Comparison of ENCODE assay signal across 22 cellular contexts in genomic region chr7:136588216-136588615, GRCh38.
"Had no signal": no experiment of that assay in that cellular context is flagged by ENCODE, and none has a peak within 500 bp of the region (broad histone marks: within the 10 kb centered on the region; RNA-seq: fewer than 3 reads in every experiment).

No MANE protein-coding gene starts in this region.

- H3K27me3 Mint-ChIP-seq: effector memory CD8-positive, alpha-beta T cell; naive thymus-derived CD8-positive, alpha-beta T cell; stimulated activated memory B cell treated with anti-CD40 and anti-IgM and Interleukin-4, amounts not matched to agents 10 μg/mL and 1 μg/mL and 100 μg/mL, for 72 hours had no signal

- ATAC-seq: effector memory CD8-positive, alpha-beta T cell; left ventricle myocardium superior; lower lobe of right lung; naive thymus-derived CD8-positive, alpha-beta T cell; sciatic nerve; stimulated activated memory B cell treated with anti-CD40 and anti-IgM and Interleukin-4, amounts not matched to agents 10 μg/mL and 1 μg/mL and 100 μg/mL, for 72 hours; stimulated activated naive CD8-positive, alpha-beta T cell treated with anti-CD3 and anti-CD28 coated beads, Interleukin-15, Interleukin-2, amounts not matched to agents 100 U/mL and 50 U/mL, for 24 hours; upper lobe of right lung had no signal

- H3K4me3 Mint-ChIP-seq: effector memory CD8-positive, alpha-beta T cell; naive thymus-derived CD8-positive, alpha-beta T cell; nephron progenitor cell; stimulated activated memory B cell treated with anti-CD40 and anti-IgM and Interleukin-4, amounts not matched to agents 10 μg/mL and 1 μg/mL and 100 μg/mL, for 72 hours had no signal

- H3K27ac ChIP-seq: esophagus squamous epithelium, lower lobe of right lung, prostate gland, right atrium auricular region, transverse colon, upper lobe of right lung, uterus had no signal

- H3K9me3 Mint-ChIP-seq: nephron progenitor cell; stimulated activated memory B cell treated with anti-CD40 and anti-IgM and Interleukin-4, amounts not matched to agents 10 μg/mL and 1 μg/mL and 100 μg/mL, for 72 hours had no signal

- H3K36me3 Mint-ChIP-seq: naive thymus-derived CD8-positive, alpha-beta T cell; stimulated activated memory B cell treated with anti-CD40 and anti-IgM and Interleukin-4, amounts not matched to agents 10 μg/mL and 1 μg/mL and 100 μg/mL, for 72 hours had no signal

- H3K4me3 ChIP-seq: esophagus squamous epithelium, lower lobe of right lung, prostate gland, right atrium auricular region, transverse colon, upper lobe of right lung, uterus had no signal

- H3K27me3 ChIP-seq: esophagus squamous epithelium, right atrium auricular region, transverse colon, upper lobe of right lung, uterus had no signal

- H3K27ac Mint-ChIP-seq: effector memory CD8-positive, alpha-beta T cell; naive thymus-derived CD8-positive, alpha-beta T cell; nephron progenitor cell; stimulated activated memory B cell treated with anti-CD40 and anti-IgM and Interleukin-4, amounts not matched to agents 10 μg/mL and 1 μg/mL and 100 μg/mL, for 72 hours had no signal

- DNase-seq: cortex of kidney; effector memory CD8-positive, alpha-beta T cell; erythroblast; esophagus squamous epithelium; left ventricle myocardium superior; lower lobe of right lung; naive thymus-derived CD8-positive, alpha-beta T cell; nephron progenitor cell; nucleus accumbens; stimulated activated CD4-positive, alpha-beta T cell treated with anti-CD3 and anti-CD28 coated beads, Interleukin-2, amount 100 ng/mL, for 24 hours; stimulated activated CD4-positive, alpha-beta T cell treated with anti-CD3 and anti-CD28 coated beads, Interleukin-4, amount 100 ng/mL, for 4 hours; stimulated activated naive CD8-positive, alpha-beta T cell treated with anti-CD3 and anti-CD28 coated beads, Interleukin-15, Interleukin-2, amounts not matched to agents 100 U/mL and 50 U/mL, for 24 hours; transverse colon; upper lobe of right lung; uterus had no signal

- H3K9me3 ChIP-seq: esophagus squamous epithelium, lower lobe of right lung, prostate gland, right atrium auricular region, uterus had no signal

- H3K36me3 ChIP-seq: esophagus squamous epithelium, lower lobe of right lung, prostate gland, right atrium auricular region, transverse colon, upper lobe of right lung, uterus had no signal

- FAIRE-seq: endometrium, frontal cortex, keratinocyte had no signal

- H3K4me1 ChIP-seq: esophagus squamous epithelium, lower lobe of right lung, prostate gland, right atrium auricular region, transverse colon, upper lobe of right lung, uterus had no signal

- H3K4me1 Mint-ChIP-seq: naive thymus-derived CD8-positive, alpha-beta T cell; nephron progenitor cell; stimulated activated memory B cell treated with anti-CD40 and anti-IgM and Interleukin-4, amounts not matched to agents 10 μg/mL and 1 μg/mL and 100 μg/mL, for 72 hours had no signal
